Comparison of ENCODE assay signal across 21 cellular contexts in the genomic region with DNA sequence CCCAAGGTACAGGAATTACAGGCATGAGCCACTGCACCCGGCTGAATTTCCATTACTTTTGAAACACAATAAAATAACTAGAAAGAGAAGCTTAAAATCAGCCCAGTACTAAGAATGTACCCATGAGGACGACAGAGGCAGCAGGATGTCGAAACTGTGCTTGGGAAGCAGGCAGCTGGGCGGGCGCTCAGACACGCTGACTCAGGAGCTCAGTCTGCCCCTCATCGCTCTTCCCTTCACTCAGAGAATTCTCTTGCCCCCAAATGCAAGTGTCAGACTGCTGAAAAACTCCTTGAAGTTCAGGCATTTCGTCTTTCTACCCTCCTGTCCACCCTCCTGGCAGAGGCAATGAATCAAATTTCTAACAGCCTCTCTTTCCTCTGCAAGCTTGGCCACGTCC. TPM values are rescaled to one million over a fixed set of nuclear protein-coding genes. Genes with fewer than 3 reads are reported as not detected.
DNase-seq lines count a peak whose midpoint lies in the region; ATAC-seq, FAIRE-seq and TF ChIP-seq lines count a peak whose summit lies in the region.
"Had no signal": no experiment of that assay in that cellular context is flagged by ENCODE, and none has a peak within 500 bp of the region (broad histone marks: within the 10 kb centered on the region; RNA-seq: fewer than 3 reads in every experiment).

No MANE protein-coding gene starts in this region.

- H3K4me1 ChIP-seq in A673 (ENCODE audit: insufficient read depth, low read length, poor library complexity, severe bottlenecking) = peaks cover 47% of the 10 kb centered on the region
- peaks cover 17 to 21% of the 10 kb centered on the region in 2 experiments for H3K4me1 ChIP-seq in K562 (replicated peaks in 1 of 2; ENCODE audit: control insufficient read depth in 2 of 2, insufficient read depth in 2 of 2, low read length in 2 of 2)
- H3K4me1 ChIP-seq in prostate gland (replicated peaks) = no peaks in the 10 kb centered on the region
- peaks cover 1 to 13% of the 10 kb centered on the region in 2 experiments; a peak in 2 of 4 replicates for H3K4me1 ChIP-seq in SK-N-SH (ENCODE audit: control insufficient read depth in 1 of 2, insufficient read depth in 2 of 2, low read depth in 1 of 2, low read length in 1 of 2)

- TF ChIP-seq POLR2A in K562 (conservative IDR thresholded peaks at IDR 0.05) (no peak), prostate gland (IDR thresholded peaks at IDR 0.05) (no peak)

- ATAC-seq in K562 = no peak
- ATAC-seq: PC-3 had no signal

- in situ Hi-C loops in K562 (cut with MboI) (loop anchor here (10.0 kb wide), 2 partner anchors 129 to 329 kb away; no protein-coding TSS in a partner anchor), KBM-7 (cut with MboI; ENCODE audit: low pct_unique_long_range_greater_than_20kb, low sequenced_read_pairs) (no loop called here)

- H3K79me2 ChIP-seq in K562 (ENCODE audit: control insufficient read depth, insufficient read depth, low read length) (no peaks in the 10 kb centered on the region), SK-N-SH (ENCODE audit: insufficient read depth) (no peaks in the 10 kb centered on the region)

- H2AFZ ChIP-seq in K562 (ENCODE audit: low read depth, low read length) (peak overlapping the region; percentile 39; the same call in 1 of the 2 replicates), SK-N-SH (ENCODE audit: low read depth) (no peak overlapping the region)

- intact Hi-C loops in A673 (cut with micrococcal nuclease; ENCODE audit: unreplicated experiment) = no loop called here
- intact Hi-C loops in K562 (cut with micrococcal nuclease) = no loop called here
- intact Hi-C loops in prostate gland (cut with DNase I) = loop anchor here (10.0 kb wide), 1 partner anchor 469 kb away; no protein-coding TSS in a partner anchor

- H3K9ac ChIP-seq in K562 (ENCODE audit: insufficient read depth in 1 of 2, low read depth in 2 of 2, low read length in 2 of 2) (no peak overlapping the region), SK-N-SH (no peak overlapping the region)
- H3K9ac ChIP-seq: KMS-11 had no signal

- peaks cover 18% of the 10 kb centered on the region for H3K27me3 Mint-ChIP-seq in nephron (ENCODE audit: low read depth)

- H3K9me2 ChIP-seq in SK-N-SH = no peaks in the 10 kb centered on the region

- FAIRE-seq in K562 (lab: Jason Lieb, UNC) = no peak
- FAIRE-seq: GM12892, GM18507, H54 had no signal

- no peaks in the 10 kb centered on the region for H3K27me3 ChIP-seq in A673 (replicated peaks; ENCODE audit: insufficient read depth, low read depth, low read length, poor library complexity)
- H3K27me3 ChIP-seq in K562 (ENCODE audit: control insufficient read depth in 2 of 2, insufficient read depth in 2 of 2, low read length in 2 of 2) = no peaks in the 10 kb centered on the region
- no peaks in the 10 kb centered on the region for H3K27me3 ChIP-seq in prostate gland (replicated peaks; ENCODE audit: insufficient read depth)
- H3K27me3 ChIP-seq in SK-N-SH (ENCODE audit: insufficient read depth) = no peaks in the 10 kb centered on the region

- no TSS peak for BruUV-seq in A673 (replicated peaks; lab: Mats Ljungman, UMichigan)
- BruUV-seq in K562 (replicated peaks; lab: Mats Ljungman, UMichigan) = no TSS peak

- POLR2A ChIA-PET in A673 (lab: Charles Lee; ENCODE audit: low non-redundant PET) (interaction anchor here (0.7 kb wide), 1 partner anchor 88 kb away, joined by 3 read pairs; no protein-coding TSS in a partner anchor), K562 (lab: Yijun Ruan, JAX) (interaction anchor here (0.7 to 0.9 kb wide), 2 partner anchors 8 to 40 kb away, joined by 3 to 4 read pairs; partner anchors contain the start of gene CDKN2AIP), SK-N-SH (lab: Yijun Ruan, JAX) (interaction anchor here (0.8 kb wide), 1 partner anchor 41 kb away, joined by 3 read pairs; the partner anchor contains the start of gene CDKN2AIP)

- no peak overlapping the region for H3K4me2 ChIP-seq in K562 (ENCODE audit: insufficient read depth, low read length)
- H3K4me2 ChIP-seq in SK-N-SH = no peak overlapping the region
- H3K4me2 ChIP-seq: KMS-11 had no signal

- H3K4me3 Mint-ChIP-seq in nephron = peak overlapping the region in 1 of 3 experiments; percentile 13

- peak overlapping the region; percentile 65 for H3K27ac ChIP-seq in A673 (ENCODE audit: low read depth, low read length, poor library complexity, severe bottlenecking)
- H3K27ac ChIP-seq in K562 (ENCODE audit: extremely low read depth, low read depth, low read length) = no peak overlapping the region
- no peak overlapping the region for H3K27ac ChIP-seq in prostate gland
- H3K27ac ChIP-seq in SK-N-SH (ENCODE audit: low read depth in 2 of 2, low read length in 1 of 2) = 0 out of 4 replicates have a peak overlapping the region, but pooled peaks of 1 of the 2 experiments have one; percentile 2
- H3K27ac ChIP-seq: KMS-11 had no signal

- H4K20me1 ChIP-seq in K562 (replicated peaks; ENCODE audit: control insufficient read depth, insufficient read depth, low read length) (no peaks in the 10 kb centered on the region), SK-N-SH (ENCODE audit: insufficient read depth) (no peaks in the 10 kb centered on the region)

- H3K4me3 ChIP-seq in A673 (ENCODE audit: low read depth, low read length, poor library complexity, severe bottlenecking) (no peak overlapping the region), K562 (no peak overlapping the region), prostate gland (no peak overlapping the region), SK-N-SH (ENCODE audit: low read depth in 2 of 2, low read length in 1 of 2) (no peak overlapping the region)

- DNase-seq in A673 (ENCODE audit: low spot score) (no peak), MV-4-11 (lab: John Stamatoyannopoulos, UW) (peak; percentile 11), K562 (ENCODE audit: extremely low read depth in 1 of 4, low spot score in 3 of 4) (no peak), KBM-7 (no peak), prostate gland (ENCODE audit: low spot score) (no peak), SK-N-SH (no peak), mesenteric fat pad (ENCODE audit: low spot score) (no peak)
- DNase-seq: 8988T; C1 segment of cervical spinal cord; CD8-positive, alpha-beta memory T cell; DMS53; NCI-H510A; NCI-H748 treated with DMSO at 0.1 percent for 48 hours; PC-3; RPMI8226; SIG-M5 had no signal

- TF ChIP-seq EP300 in K562 (IDR thresholded peaks at IDR 0.05; ENCODE audit: low read length) (no peak), SK-N-SH (IDR thresholded peaks at IDR 0.05; ENCODE audit: borderline replicate concordance in 1 of 2, low read depth in 1 of 2, low read length in 1 of 2) (no peak)

- H3K36me3 ChIP-seq in A673 (ENCODE audit: insufficient read depth, low read length, poor library complexity, severe bottlenecking) = no peaks in the 10 kb centered on the region
- no peaks in the 10 kb centered on the region for H3K36me3 ChIP-seq in K562 (ENCODE audit: control insufficient read depth, insufficient read depth, low read length)
- H3K36me3 ChIP-seq in prostate gland = no peaks in the 10 kb centered on the region
- no peaks in the 10 kb centered on the region for H3K36me3 ChIP-seq in SK-N-SH (replicated peaks in 1 of 2; ENCODE audit: control insufficient read depth in 1 of 2, insufficient read depth in 2 of 2, low read length in 1 of 2)

- TF ChIP-seq RAD21 in K562 (CRISPR knock-in tag; conservative IDR thresholded peaks at IDR 0.05 in 1 of 2, IDR thresholded peaks at IDR 0.05 in 1 of 2) (no peak), SK-N-SH (IDR thresholded peaks at IDR 0.05; ENCODE audit: low read length) (no peak)

- no peaks in the 10 kb centered on the region for H3F3A ChIP-seq in SK-N-SH (replicated peaks; ENCODE audit: insufficient read depth)

- TF ChIP-seq CTCF in A673 (conservative IDR thresholded peaks at IDR 0.05; ENCODE audit: low read depth, low read length) (no peak), K562 (IDR thresholded peaks at IDR 0.05 in 2 of 3, conservative IDR thresholded peaks at IDR 0.05 in 1 of 3; ENCODE audit: insufficient read depth in 2 of 3, low read depth in 1 of 3, low read length in 3 of 3) (no peak), nephron (IDR thresholded peaks at IDR 0.05; ENCODE audit: unreplicated experiment in 3 of 3) (no peak), prostate gland (IDR thresholded peaks at IDR 0.05) (no peak), SK-N-SH (IDR thresholded peaks at IDR 0.05) (no peak)

- no peaks in the 10 kb centered on the region for H3K36me3 Mint-ChIP-seq in nephron (ENCODE audit: low read depth)
- H3K36me3 Mint-ChIP-seq: CD8-positive, alpha-beta memory T cell had no signal

- peaks cover 44% of the 10 kb centered on the region for H3K4me1 Mint-ChIP-seq in nephron

- H3K9me1 ChIP-seq in K562 (ENCODE audit: control insufficient read depth, insufficient read depth, low read length) = no peaks in the 10 kb centered on the region

- WGBS in K562 (ENCODE audit: insufficient coverage, low coverage, missing lambda C conversion rate) = 73% methylated on average over 9 of the region's 9 CpGs
- WGBS in prostate gland = 86% methylated on average over 9 of the region's 9 CpGs
- WGBS in SK-N-SH (ENCODE audit: low lambda C conversion rate) = 90% methylated on average over 9 of the region's 9 CpGs

- CTCF ChIA-PET in A673 (lab: Charles Lee) = interaction anchor here (0.6 kb wide), 1 partner anchor 546 kb away, joined by 3 read pairs; no protein-coding TSS in a partner anchor
- CTCF ChIA-PET in K562 (lab: Yijun Ruan, JAX; ENCODE audit: low intra/inter-chr PET ratio) = no interaction called here
- CTCF ChIA-PET in SK-N-SH (lab: Yijun Ruan, JAX) = interaction anchor here (0.9 to 1.7 kb wide), 3 partner anchors 130 to 330 kb away, joined by 3 to 7 read pairs (median 4); no protein-coding TSS in a partner anchor

- no peaks in the 10 kb centered on the region for H3K9me3 ChIP-seq in A673 (ENCODE audit: low read depth, low read length, poor library complexity, severe bottlenecking)
- no peaks in the 10 kb centered on the region for H3K9me3 ChIP-seq in K562 (replicated peaks; ENCODE audit: control insufficient read depth, insufficient read depth, low read depth, low read length)
- no peaks in the 10 kb centered on the region for H3K9me3 ChIP-seq in prostate gland
- H3K9me3 ChIP-seq in SK-N-SH = no peaks in the 10 kb centered on the region

- peak overlapping the region in 2 of 3 experiments; percentile 27 to 43 for H3K27ac Mint-ChIP-seq in nephron
- H3K27ac Mint-ChIP-seq: CD8-positive, alpha-beta memory T cell had no signal

- no peaks in the 10 kb centered on the region for H3K9me3 Mint-ChIP-seq in nephron
- H3K9me3 Mint-ChIP-seq: CD8-positive, alpha-beta memory T cell had no signal

RNA-seq across cellular contexts. Expression of gene CDKN2AIP, which starts 41.0 kb away (rescaled TPM):
- total RNA-seq in A673 (2021) (20.6 and 21.9 TPM in 2 replicates), K562 (2014; rRNA removed) (18.0 and 21.5 TPM in 2 replicates), K562 (2014; rRNA removed; fragmentation: Illumina TruSeq; extraction: Trizol) (21.2 and 21.7 TPM in 2 replicates), K562 (2015; rRNA removed; fragmentation: Illumina TruSeq; extraction: Trizol) (19.5 and 19.8 TPM in 2 replicates), K562 (2021) (20.3 and 20.9 TPM in 2 replicates), prostate gland (10 to 100 TPM; 22.5 to 27.5 TPM), mesenteric fat pad (8.1 TPM)
- 14.8 and 35.4 TPM in 2 replicates for total RNA-seq in K562 (2011; cell fraction: chromatin; rRNA removed; ENCODE audit: low replicate concordance)
- total RNA-seq in K562 (2011; cell fraction: nucleolus; rRNA removed) = 14.2 and 14.5 TPM in 2 replicates
- total RNA-seq in K562 (2011; cell fraction: nucleoplasm; rRNA removed) = 15.3 and 16.4 TPM in 2 replicates
- polyA plus RNA-seq in K562 (2011; rRNA removed) (21.4 and 22.0 TPM in 2 replicates), K562 (2014; fragmentation: Illumina TruSeq; extraction: Trizol) (17.7 and 18.8 TPM in 2 replicates), K562 (2014; fragmentation: Nextera tagmentation; extraction: Ambion mirVana) (1 to 10 TPM; 5.9 to 7.7 TPM), K562 (2014; rRNA removed) (19.7 and 20.3 TPM in 2 replicates), SK-N-SH (2012; rRNA removed) (8.3 and 10.6 TPM in 2 replicates)
- polyA plus RNA-seq in K562 (2011; cell fraction: cytosol; rRNA removed) = 8.4 and 8.8 TPM in 2 replicates
- polyA plus RNA-seq in K562 (2011; cell fraction: nucleus; rRNA removed) = 10.5 and 19.4 TPM in 2 replicates
- polyA plus RNA-seq in K562 (2012) = 14.6 and 18.2 TPM in 2 replicates
- polyA minus RNA-seq in K562 (2011; rRNA and poly(A)+ RNA removed) = 23.9 and 24.1 TPM in 2 replicates
- 8.8 and 9.3 TPM in 2 replicates for polyA minus RNA-seq in K562 (2011; cell fraction: cytosol; rRNA and poly(A)+ RNA removed)
- 26.8 and 64.6 TPM in 2 replicates for polyA minus RNA-seq in K562 (2011; cell fraction: nucleus; rRNA and poly(A)+ RNA removed)
- 9.4 and 10.1 TPM in 2 replicates for polyA plus RNA-seq in SK-N-SH (2012; cell fraction: cytosol; rRNA removed)
- 6.2 and 12.3 TPM in 2 replicates for polyA plus RNA-seq in SK-N-SH (2012; cell fraction: nucleus; rRNA removed)
